17 cellular contexts compared by ENCODE assay signal in the genomic region with DNA sequence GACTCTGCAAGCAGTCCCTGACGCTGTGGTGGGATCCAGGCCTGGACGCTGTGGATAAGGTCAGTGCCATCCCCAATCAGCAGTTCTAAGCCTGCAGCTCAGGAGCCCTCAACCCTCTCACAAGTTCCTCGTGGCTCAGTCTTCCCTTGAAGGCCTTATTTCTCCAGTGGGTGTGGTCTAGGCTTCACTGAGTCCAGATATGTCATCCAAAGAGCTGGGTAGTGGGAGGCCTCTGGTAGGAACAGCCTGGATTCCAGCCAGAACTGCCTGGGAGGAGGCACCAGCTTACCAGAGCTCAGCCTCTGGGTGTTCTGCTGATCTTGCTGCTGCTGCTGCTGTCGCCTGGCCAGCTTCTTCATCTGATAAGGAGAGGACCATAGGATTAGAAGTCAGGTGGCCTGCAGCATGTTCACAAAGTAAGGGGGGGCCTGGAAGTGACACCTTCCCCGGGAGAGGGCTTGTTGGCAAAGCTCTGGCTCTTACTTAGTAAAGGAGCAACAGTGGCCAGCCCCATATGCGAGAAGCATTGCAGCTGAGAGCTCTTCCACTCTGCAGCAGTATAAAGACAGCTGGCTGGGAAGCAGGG.
DNase-seq lines count a peak whose midpoint lies in the region; ATAC-seq, FAIRE-seq and TF ChIP-seq lines count a peak whose summit lies in the region.
"Had no signal": no experiment of that assay in that cellular context is flagged by ENCODE, and none has a peak within 500 bp of the region (broad histone marks: within the 10 kb centered on the region; RNA-seq: fewer than 3 reads in every experiment).

No MANE protein-coding gene starts in this region.

- H2AK5ac ChIP-seq in H1 (ENCODE audit: low read depth, low read length): no peak overlapping the region

- POLR2A ChIA-PET in H1 (lab: Charles Lee; ENCODE audit: partially characterized antibody): interaction anchor here (0.6 kb wide), 1 partner anchor 13 kb away, joined by 4 read pairs; no protein-coding TSS in a partner anchor

- ATAC-seq in omental fat pad (ENCODE audit: low FRiP score): no peak
- ATAC-seq: T-cell had no signal

- H3K4me2 ChIP-seq in H1 (ENCODE audit: insufficient read depth in 1 of 2, low read depth in 2 of 2, low read length in 2 of 2): no peak overlapping the region

- no peak overlapping the region for H2BK15ac ChIP-seq in H1 (ENCODE audit: low read length)

- no peak overlapping the region for H3K14ac ChIP-seq in H1 (ENCODE audit: insufficient read length)

- H2BK12ac ChIP-seq in H1 (ENCODE audit: low read depth, low read length): no peak overlapping the region

- TF ChIP-seq CTCF in H1 (IDR thresholded peaks at IDR 0.05; ENCODE audit: control extremely low read depth in 1 of 3, insufficient read depth in 1 of 3, low read depth in 1 of 3, low read length in 3 of 3): no peak
- no peak for TF ChIP-seq CTCF in GM13977 (IDR thresholded peaks at IDR 0.05; ENCODE audit: extremely low read depth, insufficient read depth, missing control alignments)
- no peak for TF ChIP-seq CTCF in omental fat pad (IDR thresholded peaks at IDR 0.05)

- no peaks in the 10 kb centered on the region for H3K27me3 ChIP-seq in H1 (replicated peaks in 1 of 4; ENCODE audit: control insufficient read depth in 3 of 4, extremely low read depth in 1 of 4, insufficient read depth in 3 of 4, low read length in 3 of 4)

- H3K56ac ChIP-seq in H1 (replicated peaks; ENCODE audit: insufficient read length, low read depth, low read length): no peak overlapping the region

- H3K4me1 ChIP-seq in H1 (replicated peaks in 1 of 4; ENCODE audit: control insufficient read depth in 3 of 4, insufficient read depth in 4 of 4, low read length in 3 of 4): peaks cover 0 to 6% (median 2%) of the 10 kb centered on the region in 4 experiments; a peak in 2 of 7 replicates

- no peaks in the 10 kb centered on the region for H3K9me3 ChIP-seq in H1 (ENCODE audit: insufficient read depth in 2 of 2, low read depth in 1 of 2, low read length in 1 of 2)

- no peak overlapping the region for H3K27ac ChIP-seq in H1 (ENCODE audit: low read depth, low read length)

- no peak overlapping the region for H3K4me3 ChIP-seq in H1 (ENCODE audit: extremely low read depth in 1 of 4, insufficient read depth in 2 of 4, low read depth in 3 of 4, low read length in 4 of 4)

- peak; percentile 23 for DNase-seq in NCI-H2171 treated with DMSO at 0.1 percent for 48 hours (lab: John Stamatoyannopoulos, UW)
- no peak for DNase-seq in NCI-H2171 (lab: John Stamatoyannopoulos, UW)
- DNase-seq in Daoy (ENCODE audit: low read depth): peak; percentile 17
- peak; percentile 29 for DNase-seq in NCI-H2196 treated with DMSO at 0.1 percent for 48 hours (lab: John Stamatoyannopoulos, UW; ENCODE audit: unreplicated experiment)
- DNase-seq in H1 (ENCODE audit: low read depth in 1 of 2, low spot score in 2 of 2): no peak
- no peak for DNase-seq in GM13977 (ENCODE audit: low spot score)
- DNase-seq in omental fat pad (ENCODE audit: low spot score): no peak
- DNase-seq in stimulated activated CD4-positive, alpha-beta T cell treated with anti-CD3 and anti-CD28 coated beads, Interleukin-4, amount 100 ng/mL, for 1 hour: no peak
- DNase-seq: GF-D8, H7, HFFc6, NCI-H1092 treated with DMSO at 0.1 percent for 48 hours, NCI-H146, NCI-H2029, Right ventricle myocardium superior, T-cell had no signal

- H2AFZ ChIP-seq in H1 (ENCODE audit: low read length): 0 out of 2 replicates have a peak overlapping the region, but pooled peaks have one; percentile 66

- H2BK20ac ChIP-seq in H1 (ENCODE audit: low read length): no peak overlapping the region

- no peak overlapping the region for H3K9ac ChIP-seq in H1 (replicated peaks in 1 of 4; ENCODE audit: extremely low read depth in 1 of 4, low read depth in 3 of 4, low read length in 3 of 4)

- no peaks in the 10 kb centered on the region for H3K36me3 ChIP-seq in H1 (ENCODE audit: control insufficient read depth in 2 of 4, insufficient read depth in 4 of 4, low read length in 3 of 4)

- CTCF ChIA-PET in H1 (lab: Charles Lee; ENCODE audit: partially characterized antibody): interaction anchor here (0.8 to 1.8 kb wide), 4 partner anchors 10 to 62 kb away, joined by 3 to 7 read pairs (median 4); no protein-coding TSS in a partner anchor

- no peak for TF ChIP-seq RAD21 in H1 (IDR thresholded peaks at IDR 0.05 in 1 of 2, conservative IDR thresholded peaks at IDR 0.05 in 1 of 2; ENCODE audit: low read depth in 2 of 2, low read length in 2 of 2)

- in situ Hi-C loops in GM13977 (cut with MboI; ENCODE audit: low pct_unique_long_range_greater_than_20kb, low sequenced_read_pairs, unreplicated experiment): no loop called here

- H2BK120ac ChIP-seq in H1 (replicated peaks; ENCODE audit: low read depth, low read length): no peak overlapping the region

- no peak for TF ChIP-seq EP300 in H1 (IDR thresholded peaks at IDR 0.05; ENCODE audit: borderline replicate concordance in 1 of 2, low read depth in 2 of 2, low read length in 2 of 2)

- no peak overlapping the region for H4K5ac ChIP-seq in H1 (ENCODE audit: insufficient read length, low read depth, low read length)

- H4K91ac ChIP-seq in H1 (replicated peaks; ENCODE audit: insufficient read length, low read length): no peak overlapping the region

- H3K79me1 ChIP-seq in H1 (ENCODE audit: low read depth, low read length): no peaks in the 10 kb centered on the region

- 0 out of 2 replicates have a peak overlapping the region, but pooled peaks have one; percentile 6 for H4K8ac ChIP-seq in H1 (ENCODE audit: extremely low read depth, insufficient read depth, low read length)

- no peak for TF ChIP-seq POLR2A in H1 (IDR thresholded peaks at IDR 0.05; ENCODE audit: control extremely low read depth in 1 of 2, low read depth in 2 of 2, low read length in 2 of 2)

- FAIRE-seq in H1 (lab: Jason Lieb, UNC): no peak
- FAIRE-seq: A204.1 had no signal

- H3K23me2 ChIP-seq in H1 (ENCODE audit: low read depth, low read length): no peaks in the 10 kb centered on the region

- no peak overlapping the region for H3K4ac ChIP-seq in H1 (replicated peaks; ENCODE audit: insufficient read length, low read depth, low read length)

- H3K18ac ChIP-seq in H1 (ENCODE audit: extremely low read depth, low read length): no peak overlapping the region

- H4K20me1 ChIP-seq in H1 (replicated peaks in 1 of 2; ENCODE audit: control insufficient read depth in 1 of 2, insufficient read depth in 2 of 2, low read length in 2 of 2): no peaks in the 10 kb centered on the region

- H3K79me2 ChIP-seq in H1 (ENCODE audit: control insufficient read depth in 1 of 2, insufficient read depth in 2 of 2, low read length in 2 of 2): no peaks in the 10 kb centered on the region

- 87% methylated on average over 6 of the region's 6 CpGs; no CpG with 5 or more reads in 1 of the 2 experiments for WGBS in H1 (ENCODE audit: extremely low coverage in 1 of 2, insufficient coverage in 1 of 2, insufficient read length in 1 of 2, insufficient replicate concordance in 2 of 2, low coverage in 1 of 2, low lambda C conversion rate in 2 of 2, missing lambda C conversion rate in 1 of 2), 2 experiments

- H3K23ac ChIP-seq in H1 (ENCODE audit: insufficient read length): no peak overlapping the region

- no peak overlapping the region for H2BK5ac ChIP-seq in H1 (ENCODE audit: low read depth, low read length)

TF ChIP-seq in H1, 55 proteins besides CTCF, POLR2A, EP300 and RAD21:
- TF ChIP-seq PHF8 (conservative IDR thresholded peaks at IDR 0.05; ENCODE audit: low read depth, low read length): no peak
- TF ChIP-seq SAP30 (IDR thresholded peaks at IDR 0.05; ENCODE audit: insufficient read depth, insufficient replicate concordance, low read length): no peak
- no peak for TF ChIP-seq CHD2 (IDR thresholded peaks at IDR 0.05; ENCODE audit: low read length)
- TF ChIP-seq SUZ12 (IDR thresholded peaks at IDR 0.05; ENCODE audit: low read length): no peak
- TF ChIP-seq TEAD4 (IDR thresholded peaks at IDR 0.05; ENCODE audit: low read depth, low read length): no peak
- TF ChIP-seq, protein P1, sequence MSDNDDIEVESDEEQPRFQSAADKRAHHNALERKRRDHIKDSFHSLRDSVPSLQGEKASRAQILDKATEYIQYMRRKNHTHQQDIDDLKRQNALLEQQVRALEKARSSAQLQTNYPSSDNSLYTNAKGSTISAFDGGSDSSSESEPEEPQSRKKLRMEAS (IDR thresholded peaks at IDR 0.05): no peak
- no peak for TF ChIP-seq TCF12 (IDR thresholded peaks at IDR 0.05; ENCODE audit: low read depth, low read length)
- no peak for TF ChIP-seq SP4 (IDR thresholded peaks at IDR 0.05; ENCODE audit: low read length)
- no peak for TF ChIP-seq BCL11A (IDR thresholded peaks at IDR 0.05; ENCODE audit: low read depth in 2 of 2, low read length in 2 of 2)

Comparison
In these comparisons a context has a peak if more than half of its experiments do, and no peak if none do; other contexts are left out.
1. DNase-seq: peak in NCI-H2171 treated with DMSO at 0.1 percent for 48 hours (single experiment), Daoy (single experiment) and NCI-H2196 treated with DMSO at 0.1 percent for 48 hours (single experiment); none in NCI-H2171 (single experiment), H1 (0 of 2), GM13977 (single experiment), omental fat pad (single experiment) and stimulated activated CD4-positive, alpha-beta T cell treated with anti-CD3 and anti-CD28 coated beads, Interleukin-4, amount 100 ng/mL, for 1 hour (single experiment).